Comparison of ENCODE assay signal across 9 cellular contexts in genomic region chr1:31583995-31584868, GRCh38. TPM values are rescaled to one million over a fixed set of nuclear protein-coding genes. Genes with fewer than 3 reads are reported as not detected.
DNase-seq lines count a peak whose midpoint lies in the region; ATAC-seq and TF ChIP-seq lines count a peak whose summit lies in the region.
"Had no signal": no experiment of that assay in that cellular context is flagged by ENCODE, and none has a peak within 500 bp of the region (broad histone marks: within the 10 kb centered on the region; RNA-seq: fewer than 3 reads in every experiment).

No MANE protein-coding gene starts in this region.

- intact Hi-C loops in upper lobe of right lung (cut with DNase I): no loop called here

- no peak overlapping the region for H3K9ac ChIP-seq in liver (ENCODE audit: low read depth in 1 of 2, low read length in 2 of 2)

- H3K27me3 ChIP-seq in liver (ENCODE audit: control insufficient read depth in 4 of 4, insufficient read depth in 4 of 4, low read length in 3 of 4): no peaks in the 10 kb centered on the region
- H3K27me3 ChIP-seq in upper lobe of right lung: no peaks in the 10 kb centered on the region

- TF ChIP-seq CTCF in choroid plexus epithelial cell (conservative IDR thresholded peaks at IDR 0.05; ENCODE audit: low read depth, low read length) (no peak), liver (IDR thresholded peaks at IDR 0.05; ENCODE audit: low read depth, low read length, missing input control) (no peak), upper lobe of right lung (IDR thresholded peaks at IDR 0.05) (no peak)

- peak; percentile 37 for DNase-seq in DMS 273 (lab: John Stamatoyannopoulos, UW; ENCODE audit: unreplicated experiment)
- no peak for DNase-seq in DMS 273 treated with DMSO at 0.1 percent for 48 hours (lab: John Stamatoyannopoulos, UW)
- DNase-seq in choroid plexus epithelial cell (ENCODE audit: low read depth): peak; percentile 89
- DNase-seq in upper lobe of right lung: peak; percentile 85
- DNase-seq in NCI-H1694 (lab: John Stamatoyannopoulos, UW): no peak
- DNase-seq in NCI-H2171 (lab: John Stamatoyannopoulos, UW): no peak

- 64% methylated on average over 13 of the region's 13 CpGs for WGBS in liver

- H3K27ac ChIP-seq in liver (ENCODE audit: low read depth in 1 of 2, low read length in 2 of 2) (peak overlapping the region; percentile 21 to 48), upper lobe of right lung (peak overlapping the region; percentile 60)

- H3K36me3 ChIP-seq in liver (ENCODE audit: control insufficient read depth in 4 of 4, insufficient read depth in 3 of 4, low read depth in 1 of 4, low read length in 3 of 4): no peaks in the 10 kb centered on the region
- peaks cover 6% of the 10 kb centered on the region for H3K36me3 ChIP-seq in upper lobe of right lung

- no peak for TF ChIP-seq RAD21 in liver (IDR thresholded peaks at IDR 0.05)

- H3K4me1 ChIP-seq in liver (ENCODE audit: control insufficient read depth in 4 of 4, insufficient read depth in 4 of 4, low read length in 3 of 4) (peaks cover 0 to 41% (median 13%) of the 10 kb centered on the region in 4 donors), upper lobe of right lung (peaks cover 53% of the 10 kb centered on the region)

- peak; percentile 45 for ATAC-seq in upper lobe of right lung
- no peak for ATAC-seq in GM19351 (IDR thresholded peaks at IDR 0.05; ENCODE audit: unreplicated experiment)

- no peaks in the 10 kb centered on the region for H3K9me3 ChIP-seq in liver (ENCODE audit: control insufficient read depth in 4 of 4, low read length in 3 of 4)
- no peaks in the 10 kb centered on the region for H3K9me3 ChIP-seq in upper lobe of right lung

- no peak overlapping the region for H3K4me3 ChIP-seq in choroid plexus epithelial cell (ENCODE audit: low read depth, low read length)
- H3K4me3 ChIP-seq in liver (ENCODE audit: low read depth in 1 of 3, low read length in 3 of 3): no peak overlapping the region
- H3K4me3 ChIP-seq in upper lobe of right lung: no peak overlapping the region

TF ChIP-seq in liver, 16 proteins besides CTCF, POLR2A, EP300 and RAD21:
- TF ChIP-seq SP1 (IDR thresholded peaks at IDR 0.05): peak; percentile 34
- TF ChIP-seq NR2F2 (IDR thresholded peaks at IDR 0.05): peak; percentile 83
- TF ChIP-seq GABPA (IDR thresholded peaks at IDR 0.05 in 1 of 2, conservative IDR thresholded peaks at IDR 0.05 in 1 of 2): no peak
- peak; percentile 8 for TF ChIP-seq REST (IDR thresholded peaks at IDR 0.05)

RNA-seq across cellular contexts. Expression of gene TINAGL1, which starts 7.9 kb away (rescaled TPM):
- total RNA-seq in liver (10 to 100 TPM; 16.1 to 52.9 TPM), upper lobe of right lung (154 TPM)
- 10 to 100 TPM in 1 of 2 donors, 1 to 10 TPM in 1; 8.7 to 35.0 TPM for polyA plus RNA-seq in liver
- polyA plus RNA-seq: IgD-negative memory B cell had no signal

RNA-seq across cellular contexts. Expression of gene HCRTR1, which starts 33.3 kb away (rescaled TPM):
- total RNA-seq in liver (not detected), upper lobe of right lung (not detected)
- polyA plus RNA-seq in liver: under 1 TPM in 1 of 2 donors, not detected in 1; 0.06 TPM
- polyA plus RNA-seq: IgD-negative memory B cell had no signal

Comparison
In these comparisons a context has a peak if more than half of its experiments do, and no peak if none do; other contexts are left out.
1. DNase-seq: peak in DMS 273 (single experiment), choroid plexus epithelial cell (single experiment) and upper lobe of right lung (single experiment); none in DMS 273 treated with DMSO at 0.1 percent for 48 hours (single experiment), NCI-H1694 (single experiment) and NCI-H2171 (single experiment).